ENCODE assay signal across 8 cellular contexts in genomic region chr6:31729979-31730630, GRCh38. TPM values are rescaled to one million over a fixed set of nuclear protein-coding genes. Genes with fewer than 3 reads are reported as not detected.
DNase-seq lines count a peak whose midpoint lies in the region; ATAC-seq and TF ChIP-seq lines count a peak whose summit lies in the region.

No MANE protein-coding gene starts in this region.

- H3K27ac ChIP-seq in WERI-Rb-1 = peak overlapping the region; percentile 81
- H3K27ac ChIP-seq in caudate nucleus (ENCODE audit: low read depth, low read length) = peak overlapping the region; percentile 97

- DNase-seq in AG08395 (ENCODE audit: low spot score) (peak; percentile 90), NAMALWA (ENCODE audit: low spot score) (peak; percentile 71), WERI-Rb-1 (peak; percentile 94), caudate nucleus (lab: John Stamatoyannopoulos, UW) (peak in 46 of 61 donors; percentile 26 to 83 (median 56)), iPS-NIHi11 (ENCODE audit: low spot score) (peak; percentile 88)

- peaks cover 68% of the 10 kb centered on the region for H3K36me3 ChIP-seq in WERI-Rb-1
- H3K36me3 ChIP-seq in skeletal muscle satellite cell (ENCODE audit: insufficient read depth, low read length) = peaks cover 64% of the 10 kb centered on the region

- H3K4me2 ChIP-seq in skeletal muscle satellite cell (ENCODE audit: low read length) = peak overlapping the region; percentile 90

- H3K9ac ChIP-seq in skeletal muscle satellite cell (ENCODE audit: low read depth, low read length) = peak overlapping the region; percentile 89

- peaks cover 28% of the 10 kb centered on the region for H3K4me1 ChIP-seq in skeletal muscle satellite cell (ENCODE audit: control insufficient read depth, insufficient read depth, low read length)

- H3K9me3 ChIP-seq in WERI-Rb-1 (ENCODE audit: severe bottlenecking) = no peaks in the 10 kb centered on the region
- H3K9me3 ChIP-seq in skeletal muscle satellite cell (replicated peaks; ENCODE audit: low read length) = no peaks in the 10 kb centered on the region

- peak overlapping the region; percentile 82 for H3K4me3 ChIP-seq in WERI-Rb-1 (ENCODE audit: low read depth, low read length)
- H3K4me3 ChIP-seq in skeletal muscle satellite cell (ENCODE audit: low read length) = peak overlapping the region; percentile 79

- ATAC-seq in GM19438 (IDR thresholded peaks at IDR 0.05; ENCODE audit: low read depth, unreplicated experiment) = peak; percentile 33
- no peak for ATAC-seq in HG02588 (IDR thresholded peaks at IDR 0.05; ENCODE audit: unreplicated experiment)

- no peaks in the 10 kb centered on the region for H3K27me3 ChIP-seq in WERI-Rb-1 (ENCODE audit: insufficient read depth, low read depth, severe bottlenecking)
- no peaks in the 10 kb centered on the region for H3K27me3 ChIP-seq in skeletal muscle satellite cell (ENCODE audit: control insufficient read depth, insufficient read depth, low read length)

- peak; percentile 14; the same call in 1 of the 2 replicates for TF ChIP-seq CTCF in WERI-Rb-1 (IDR thresholded peaks at IDR 0.05; ENCODE audit: low read depth, low read length)

RNA-seq across cellular contexts. Expression of gene DDAH2, which starts 1.0 kb away (rescaled TPM):
- total RNA-seq in skeletal muscle satellite cell (2012; rRNA removed) = 24.0 and 28.4 TPM in 2 replicates

RNA-seq across cellular contexts. Expression of gene CLIC1, which starts 6.2 kb away (rescaled TPM):
- total RNA-seq in skeletal muscle satellite cell (2012; rRNA removed) = 1,096 and 1,297 TPM in 2 replicates

RNA-seq across cellular contexts. Expression of gene MPIG6B, which starts 6.9 kb away (rescaled TPM):
- not detected in 2 replicates for total RNA-seq in skeletal muscle satellite cell (2012; rRNA removed)

RNA-seq across cellular contexts. Expression of gene LY6G6C, which starts 8.6 kb away (rescaled TPM):
- total RNA-seq in skeletal muscle satellite cell (2012; rRNA removed) = not detected in 2 replicates

RNA-seq across cellular contexts. Expression of gene MSH5, which starts 9.7 kb away (rescaled TPM):
- 13.8 and 19.3 TPM in 2 replicates for total RNA-seq in skeletal muscle satellite cell (2012; rRNA removed)
